Comparison of ENCODE assay signal across 1 cellular context in the genomic region with DNA sequence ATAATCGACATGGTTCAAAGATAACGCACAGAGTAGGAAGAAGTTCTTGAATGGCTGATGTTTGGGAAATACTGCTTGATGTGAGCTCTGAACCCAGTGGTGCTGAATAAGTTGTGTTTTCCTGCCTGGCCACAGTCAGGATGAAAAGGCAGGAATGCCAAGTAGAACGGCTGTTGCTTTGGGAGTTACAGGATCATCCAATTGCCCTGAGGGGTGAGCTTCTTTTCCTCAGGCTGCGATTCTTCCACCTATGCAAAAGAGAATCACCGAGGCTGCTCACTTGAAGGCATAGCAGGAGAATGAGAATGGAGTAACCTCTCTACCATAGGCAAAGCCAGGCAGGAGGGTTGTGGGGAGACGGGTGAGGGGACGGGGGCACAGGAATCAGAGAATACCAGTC.
TF ChIP-seq lines count a peak whose summit lies in the region.

No MANE protein-coding gene starts in this region.

TF ChIP-seq in WTC11, 78 proteins besides CTCF, POLR2A, EP300 and RAD21 (continued from another document):
- TF ChIP-seq ZSCAN18 (CRISPR knock-in tag; IDR thresholded peaks at IDR 0.05) = no peak
- TF ChIP-seq, protein P1, sequence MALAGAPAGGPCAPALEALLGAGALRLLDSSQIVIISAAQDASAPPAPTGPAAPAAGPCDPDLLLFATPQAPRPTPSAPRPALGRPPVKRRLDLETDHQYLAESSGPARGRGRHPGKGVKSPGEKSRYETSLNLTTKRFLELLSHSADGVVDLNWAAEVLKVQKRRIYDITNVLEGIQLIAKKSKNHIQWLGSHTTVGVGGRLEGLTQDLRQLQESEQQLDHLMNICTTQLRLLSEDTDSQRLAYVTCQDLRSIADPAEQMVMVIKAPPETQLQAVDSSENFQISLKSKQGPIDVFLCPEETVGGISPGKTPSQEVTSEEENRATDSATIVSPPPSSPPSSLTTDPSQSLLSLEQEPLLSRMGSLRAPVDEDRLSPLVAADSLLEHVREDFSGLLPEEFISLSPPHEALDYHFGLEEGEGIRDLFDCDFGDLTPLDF (CRISPR knock-in tag; IDR thresholded peaks at IDR 0.05) = no peak
- no peak for TF ChIP-seq AR (CRISPR knock-in tag; IDR thresholded peaks at IDR 0.05)
- TF ChIP-seq SMAD3 (CRISPR knock-in tag; IDR thresholded peaks at IDR 0.05; ENCODE audit: borderline replicate concordance) = no peak
- TF ChIP-seq PRRX2 (CRISPR knock-in tag; IDR thresholded peaks at IDR 0.05) = no peak
- no peak for TF ChIP-seq OVOL2 (CRISPR knock-in tag; IDR thresholded peaks at IDR 0.05; ENCODE audit: borderline replicate concordance)
- TF ChIP-seq ZNF423 (CRISPR knock-in tag; IDR thresholded peaks at IDR 0.05) = no peak
- no peak for TF ChIP-seq ATF2 (CRISPR knock-in tag; IDR thresholded peaks at IDR 0.05; ENCODE audit: borderline replicate concordance, low read depth)
- TF ChIP-seq, protein P2, sequence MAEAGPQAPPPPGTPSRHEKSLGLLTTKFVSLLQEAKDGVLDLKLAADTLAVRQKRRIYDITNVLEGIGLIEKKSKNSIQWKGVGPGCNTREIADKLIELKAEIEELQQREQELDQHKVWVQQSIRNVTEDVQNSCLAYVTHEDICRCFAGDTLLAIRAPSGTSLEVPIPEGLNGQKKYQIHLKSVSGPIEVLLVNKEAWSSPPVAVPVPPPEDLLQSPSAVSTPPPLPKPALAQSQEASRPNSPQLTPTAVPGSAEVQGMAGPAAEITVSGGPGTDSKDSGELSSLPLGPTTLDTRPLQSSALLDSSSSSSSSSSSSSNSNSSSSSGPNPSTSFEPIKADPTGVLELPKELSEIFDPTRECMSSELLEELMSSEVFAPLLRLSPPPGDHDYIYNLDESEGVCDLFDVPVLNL (CRISPR knock-in tag; IDR thresholded peaks at IDR 0.05; ENCODE audit: borderline replicate concordance, low read depth) = no peak
- no peak for TF ChIP-seq GABPB1 (CRISPR knock-in tag; IDR thresholded peaks at IDR 0.05)
TF ChIP-seq in WTC11: peak in this region for 0.
